ENCODE assay signal across 32 cellular contexts in the genomic region with DNA sequence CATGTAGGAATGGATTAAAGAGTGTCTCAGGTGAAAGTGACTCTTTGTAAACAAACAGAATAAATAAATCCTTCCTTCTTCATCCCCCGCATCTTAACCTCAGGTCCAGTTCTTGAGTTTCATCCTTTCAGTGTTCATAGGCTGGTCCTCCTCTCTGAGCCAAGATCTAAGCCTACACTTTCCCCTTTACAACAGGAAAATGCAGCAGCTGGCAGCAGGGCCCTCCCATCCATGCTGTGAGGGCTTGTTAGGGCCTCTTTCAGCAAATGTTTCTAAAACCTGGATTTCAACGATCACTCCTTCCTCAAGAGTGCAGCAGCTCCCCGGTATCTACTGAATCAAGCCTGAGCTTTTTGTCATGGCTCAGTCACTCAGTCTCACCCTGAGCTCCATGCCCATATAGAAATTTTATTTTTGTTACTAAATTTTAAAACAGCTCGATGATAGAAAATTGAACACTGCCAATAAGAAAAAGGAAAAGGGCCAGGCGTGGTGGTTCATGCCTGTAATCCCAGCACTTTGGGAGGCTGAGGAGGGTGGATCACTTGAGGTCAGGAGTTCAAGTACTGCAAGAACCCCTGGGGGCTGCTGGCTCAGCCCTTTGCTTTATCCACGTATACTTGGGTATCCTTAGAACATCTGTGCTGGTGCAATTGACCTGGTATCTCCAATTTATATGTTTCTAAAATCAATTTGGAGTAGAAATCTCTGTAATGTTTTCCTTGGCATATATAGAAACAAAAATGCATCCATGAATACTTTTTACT. TPM values are rescaled to one million over a fixed set of nuclear protein-coding genes. Genes with fewer than 3 reads are reported as not detected.
A peak's percentile ranks its signal among the peaks of the same experiment; 100 is the strongest.
DNase-seq lines count a peak whose midpoint lies in the region; ATAC-seq, FAIRE-seq and TF ChIP-seq lines count a peak whose summit lies in the region.
"Had no signal": no experiment of that assay in that cellular context is flagged by ENCODE, and none has a peak within 500 bp of the region (broad histone marks: within the 10 kb centered on the region; RNA-seq: fewer than 3 reads in every experiment).

No MANE protein-coding gene starts in this region.

- no peak for TF ChIP-seq CTCF in D721Med (IDR thresholded peaks at IDR 0.05; ENCODE audit: insufficient read depth, missing control alignments)

- no peak for DNase-seq in D721Med (ENCODE audit: insufficient read length, low spot score)
- no peak for DNase-seq in GM19239 (ENCODE audit: insufficient read length, low spot score)
- peak; percentile 26 for DNase-seq in NCI-H2227 treated with DMSO at 0.1 percent for 48 hours (lab: John Stamatoyannopoulos, UW)
- DNase-seq in memory B cell (ENCODE audit: low spot score in 2 of 2), result no peak
- DNase-seq in activated naive CD4-positive, alpha-beta T cell treated with anti-CD3 and anti-CD28 coated beads, Interleukin-2, amount 50 U/mL, for 16 hours, result no peak
- no peak for DNase-seq in natural killer cell treated with Interleukin-12 subunit alpha and Interleukin-12 subunit beta and Interleukin-15 and Interleukin-18, amount 100 ng/mL, for 72 hours (ENCODE audit: low spot score)
- DNase-seq: activated CD4-positive, alpha-beta T cell treated with anti-CD3 and anti-CD28 coated beads, Interleukin-2, amount 50 U/mL, for 1 hour; activated CD8-positive, alpha-beta memory T cell treated with anti-CD3 and anti-CD28 coated beads, Interleukin-2, amount 10 ng/mL, durations not matched to agents 7 days and 5 days; activated naive CD4-positive, alpha-beta T cell treated with anti-CD3 and anti-CD28 coated beads, Interleukin-2, amount 10 ng/mL, durations not matched to agents 7 days and 5 days; activated T-cell treated with anti-CD3 and anti-CD28 coated beads, Interleukin-2, amount 50 U/mL, for 72 hours; CD4-positive, CD25-positive, alpha-beta regulatory T cell; endodermal cell; esophagus squamous epithelium; gastrocnemius medialis; GDM1; H9; hypothalamus; left ventricle myocardium inferior; naive thymus-derived CD8-positive, alpha-beta T cell; NCI-H1105; NCI-H2081 treated with DMSO at 0.1 percent for 48 hours; NCI-H774; pancreas had no signal

- H3K27me3 Mint-ChIP-seq in memory B cell, result no peaks in the 10 kb centered on the region
- peaks cover 4 to 23% of the 10 kb centered on the region in 2 donors for H3K27me3 Mint-ChIP-seq in natural killer cell treated with Interleukin-12 subunit alpha and Interleukin-12 subunit beta and Interleukin-15 and Interleukin-18, amount 100 ng/mL, for 72 hours
- H3K27me3 Mint-ChIP-seq: naive thymus-derived CD8-positive, alpha-beta T cell had no signal

- FAIRE-seq in D721Med (lab: Jason Lieb, UNC) (peak; percentile 74), GM19239 (lab: Jason Lieb, UNC) (peak; percentile 73)
- FAIRE-seq: GM18507 had no signal

- H3K4me1 Mint-ChIP-seq in memory B cell, result peaks cover 48% of the 10 kb centered on the region
- no peaks in the 10 kb centered on the region for H3K4me1 Mint-ChIP-seq in natural killer cell treated with Interleukin-12 subunit alpha and Interleukin-12 subunit beta and Interleukin-15 and Interleukin-18, amount 100 ng/mL, for 72 hours (ENCODE audit: low read depth in 2 of 2)
- H3K4me1 Mint-ChIP-seq: activated CD8-positive, alpha-beta memory T cell treated with anti-CD3 and anti-CD28 coated beads, Interleukin-2, amount 10 ng/mL, durations not matched to agents 7 days and 5 days; activated naive CD4-positive, alpha-beta T cell treated with anti-CD3 and anti-CD28 coated beads, Interleukin-2, amount 10 ng/mL, durations not matched to agents 7 days and 5 days; CD4-positive, CD25-positive, alpha-beta regulatory T cell; stimulated activated effector memory CD8-positive, alpha-beta T cell treated with anti-CD3 and anti-CD28 coated beads, Interleukin-12 subunit alpha, Interleukin-12 subunit beta, amount 100 ng/mL, for 72 hours had no signal

- no peak for ATAC-seq in memory B cell (ENCODE audit: low read depth)
- ATAC-seq in GM19023 (IDR thresholded peaks at IDR 0.05; ENCODE audit: unreplicated experiment), result no peak
- no peak for ATAC-seq in natural killer cell treated with Interleukin-12 subunit alpha and Interleukin-12 subunit beta and Interleukin-15 and Interleukin-18, amount 100 ng/mL, for 72 hours
- ATAC-seq: activated CD8-positive, alpha-beta memory T cell treated with anti-CD3 and anti-CD28 coated beads, Interleukin-2, amount 10 ng/mL, durations not matched to agents 7 days and 5 days; activated T-cell treated with anti-CD3 and anti-CD28 coated beads, Interleukin-2, amount 50 U/mL, for 72 hours; gastrocnemius medialis; naive thymus-derived CD8-positive, alpha-beta T cell; pancreas; SK-N-SH treated with all-trans-retinoic acid at 6 μM for 48 hours; stimulated activated effector memory CD8-positive, alpha-beta T cell treated with anti-CD3 and anti-CD28 coated beads, Interleukin-12 subunit alpha, Interleukin-12 subunit beta, amount 100 ng/mL, for 72 hours had no signal

- peak overlapping the region; percentile 84 for H3K27ac Mint-ChIP-seq in memory B cell
- H3K27ac Mint-ChIP-seq in natural killer cell treated with Interleukin-12 subunit alpha and Interleukin-12 subunit beta and Interleukin-15 and Interleukin-18, amount 100 ng/mL, for 72 hours, result no peak overlapping the region
- H3K27ac Mint-ChIP-seq: activated CD8-positive, alpha-beta memory T cell treated with anti-CD3 and anti-CD28 coated beads, Interleukin-2, amount 10 ng/mL, durations not matched to agents 7 days and 5 days; activated naive CD4-positive, alpha-beta T cell treated with anti-CD3 and anti-CD28 coated beads, Interleukin-2, amount 10 ng/mL, durations not matched to agents 7 days and 5 days; activated T-cell treated with anti-CD3 and anti-CD28 coated beads, Interleukin-2, amount 50 U/mL, for 72 hours; CD4-positive, CD25-positive, alpha-beta regulatory T cell; endodermal cell; mesothelial cell of epicardium; stimulated activated effector memory CD8-positive, alpha-beta T cell treated with anti-CD3 and anti-CD28 coated beads, Interleukin-12 subunit alpha, Interleukin-12 subunit beta, amount 100 ng/mL, for 72 hours had no signal

- H3K9me3 Mint-ChIP-seq in memory B cell, result no peaks in the 10 kb centered on the region
- H3K9me3 Mint-ChIP-seq in natural killer cell treated with Interleukin-12 subunit alpha and Interleukin-12 subunit beta and Interleukin-15 and Interleukin-18, amount 100 ng/mL, for 72 hours, result no peaks in the 10 kb centered on the region
- H3K9me3 Mint-ChIP-seq: activated naive CD4-positive, alpha-beta T cell treated with anti-CD3 and anti-CD28 coated beads, Interleukin-2, amount 10 ng/mL, durations not matched to agents 7 days and 5 days; activated T-cell treated with anti-CD3 and anti-CD28 coated beads, Interleukin-2, amount 50 U/mL, for 72 hours; endodermal cell; H9; mesothelial cell of epicardium; naive thymus-derived CD8-positive, alpha-beta T cell; stimulated activated effector memory CD8-positive, alpha-beta T cell treated with anti-CD3 and anti-CD28 coated beads, Interleukin-12 subunit alpha, Interleukin-12 subunit beta, amount 100 ng/mL, for 72 hours had no signal

- peaks cover 30% of the 10 kb centered on the region for H3K36me3 Mint-ChIP-seq in memory B cell
- no peaks in the 10 kb centered on the region for H3K36me3 Mint-ChIP-seq in natural killer cell treated with Interleukin-12 subunit alpha and Interleukin-12 subunit beta and Interleukin-15 and Interleukin-18, amount 100 ng/mL, for 72 hours
- H3K36me3 Mint-ChIP-seq: activated CD8-positive, alpha-beta memory T cell treated with anti-CD3 and anti-CD28 coated beads, Interleukin-2, amount 10 ng/mL, durations not matched to agents 7 days and 5 days; activated naive CD4-positive, alpha-beta T cell treated with anti-CD3 and anti-CD28 coated beads, Interleukin-2, amount 10 ng/mL, durations not matched to agents 7 days and 5 days; CD4-positive, CD25-positive, alpha-beta regulatory T cell; mesothelial cell of epicardium; naive thymus-derived CD8-positive, alpha-beta T cell; stimulated activated effector memory CD8-positive, alpha-beta T cell treated with anti-CD3 and anti-CD28 coated beads, Interleukin-12 subunit alpha, Interleukin-12 subunit beta, amount 100 ng/mL, for 72 hours had no signal

- H3K4me3 Mint-ChIP-seq in memory B cell, result no peak overlapping the region
- H3K4me3 Mint-ChIP-seq in natural killer cell treated with Interleukin-12 subunit alpha and Interleukin-12 subunit beta and Interleukin-15 and Interleukin-18, amount 100 ng/mL, for 72 hours, result no peak overlapping the region
- H3K4me3 Mint-ChIP-seq: activated CD8-positive, alpha-beta memory T cell treated with anti-CD3 and anti-CD28 coated beads, Interleukin-2, amount 10 ng/mL, durations not matched to agents 7 days and 5 days; activated naive CD4-positive, alpha-beta T cell treated with anti-CD3 and anti-CD28 coated beads, Interleukin-2, amount 10 ng/mL, durations not matched to agents 7 days and 5 days; activated T-cell treated with anti-CD3 and anti-CD28 coated beads, Interleukin-2, amount 50 U/mL, for 72 hours; CD4-positive, CD25-positive, alpha-beta regulatory T cell; endodermal cell; H9; mesothelial cell of epicardium; naive thymus-derived CD8-positive, alpha-beta T cell; stimulated activated effector memory CD8-positive, alpha-beta T cell treated with anti-CD3 and anti-CD28 coated beads, Interleukin-12 subunit alpha, Interleukin-12 subunit beta, amount 100 ng/mL, for 72 hours had no signal

RNA-seq across cellular contexts. Expression of a gene that starts 15.6 kb away (rescaled TPM):
- 1 to 10 TPM in 1 of 2 donors, not detected in 1; 1.0 TPM for total RNA-seq in natural killer cell treated with Interleukin-12 subunit alpha and Interleukin-12 subunit beta and Interleukin-15 and Interleukin-18, amount 100 ng/mL, for 72 hours
- total RNA-seq: activated CD8-positive, alpha-beta memory T cell treated with anti-CD3 and anti-CD28 coated beads, Interleukin-2, amount 10 ng/mL, durations not matched to agents 7 days and 5 days; endodermal cell; H9; T-helper 2 cell treated with Interferon-gamma antibody and Interleukin-4, amounts not matched to agents 100 ng/mL and 5 ng/mL, for 36 hours had no signal

RNA-seq across cellular contexts. Expression of a gene that starts 48.5 kb away (rescaled TPM):
- not detected for total RNA-seq in natural killer cell treated with Interleukin-12 subunit alpha and Interleukin-12 subunit beta and Interleukin-15 and Interleukin-18, amount 100 ng/mL, for 72 hours
- total RNA-seq: activated CD8-positive, alpha-beta memory T cell treated with anti-CD3 and anti-CD28 coated beads, Interleukin-2, amount 10 ng/mL, durations not matched to agents 7 days and 5 days; activated T-cell treated with anti-CD3 and anti-CD28 coated beads, Interleukin-2, amount 50 U/mL, for 72 hours; CD4-positive, CD25-positive, alpha-beta regulatory T cell; endodermal cell; esophagus squamous epithelium; gastrocnemius medialis; H9; left ventricle myocardium inferior; mesothelial cell of epicardium; naive thymus-derived CD8-positive, alpha-beta T cell; pancreas; smooth muscle cell; T-helper 2 cell treated with Interferon-gamma antibody and Interleukin-4, amounts not matched to agents 100 ng/mL and 5 ng/mL, for 36 hours; temporal lobe; vagina had no signal
